ENCODE assay signal across 15 cellular contexts in genomic region chr10:519055-519715, GRCh38.
"Had no signal": no experiment of that assay in that cellular context is flagged by ENCODE, and none has a peak within 500 bp of the region (broad histone marks: within the 10 kb centered on the region; RNA-seq: fewer than 3 reads in every experiment).

No MANE protein-coding gene starts in this region.

- H3K27ac Mint-ChIP-seq: activated CD4-positive, alpha-beta T cell treated with anti-CD3 and anti-CD28 coated beads for 36 hours; activated naive CD8-positive, alpha-beta T cell treated with anti-CD3 and anti-CD28 coated beads for 36 hours; activated T-helper 1 cell treated with anti-CD3 and anti-CD28 coated beads, Interleukin-12 subunit alpha, Interleukin-12 subunit beta, Interleukin-2, Interleukin-4 antibody, amounts not matched to agents 30 ng/mL and 10 ng/mL and 1 ng/mL, durations not matched to agents 14 hours and 24 hours and 36 hours; natural killer cell; T-helper 2 cell treated with Interferon-gamma antibody and Interleukin-4, amounts not matched to agents 5 μg/mL and 100 μg/mL, for 36 hours; type B pancreatic cell had no signal

- H3K36me3 Mint-ChIP-seq: activated naive CD8-positive, alpha-beta T cell treated with anti-CD3 and anti-CD28 coated beads for 36 hours; natural killer cell; type B pancreatic cell had no signal

- ATAC-seq: activated CD4-positive, alpha-beta T cell treated with anti-CD3 and anti-CD28 coated beads for 36 hours; left cardiac atrium; natural killer cell had no signal

- H3K4me1 Mint-ChIP-seq: activated CD4-positive, alpha-beta T cell treated with anti-CD3 and anti-CD28 coated beads for 36 hours; activated naive CD8-positive, alpha-beta T cell treated with anti-CD3 and anti-CD28 coated beads for 36 hours had no signal

- DNase-seq: activated CD4-positive, alpha-beta T cell treated with anti-CD3 and anti-CD28 coated beads for 36 hours; activated CD4-positive, alpha-beta T cell treated with anti-CD3 and anti-CD28 coated beads, Interleukin-2, amount 50 U/mL, for 48 hours; activated naive CD4-positive, alpha-beta T cell; activated naive CD8-positive, alpha-beta T cell treated with anti-CD3 and anti-CD28 coated beads for 36 hours; activated T-cell treated with anti-CD3 and anti-CD28 coated beads for 4 hours; amniotic stem cell; caudate nucleus; left cardiac atrium; natural killer cell; nucleus accumbens; stimulated activated CD4-positive, alpha-beta T cell treated with anti-CD3 and anti-CD28 coated beads, Interleukin-12 subunit alpha, Interleukin-12 subunit beta, amount 100 ng/mL, for 4 hours; stomach had no signal

- H3K9me3 Mint-ChIP-seq: activated naive CD8-positive, alpha-beta T cell treated with anti-CD3 and anti-CD28 coated beads for 36 hours; activated T-helper 1 cell treated with anti-CD3 and anti-CD28 coated beads, Interleukin-12 subunit alpha, Interleukin-12 subunit beta, Interleukin-2, Interleukin-4 antibody, amounts not matched to agents 30 ng/mL and 10 ng/mL and 1 ng/mL, durations not matched to agents 14 hours and 24 hours and 36 hours; natural killer cell; T-helper 2 cell treated with Interferon-gamma antibody and Interleukin-4, amounts not matched to agents 5 μg/mL and 100 μg/mL, for 36 hours; type B pancreatic cell had no signal

- H3K27me3 Mint-ChIP-seq: activated naive CD8-positive, alpha-beta T cell treated with anti-CD3 and anti-CD28 coated beads for 36 hours; type B pancreatic cell had no signal

- H3K4me3 Mint-ChIP-seq: activated CD4-positive, alpha-beta T cell treated with anti-CD3 and anti-CD28 coated beads for 36 hours; activated naive CD8-positive, alpha-beta T cell treated with anti-CD3 and anti-CD28 coated beads for 36 hours; activated T-helper 1 cell treated with anti-CD3 and anti-CD28 coated beads, Interleukin-12 subunit alpha, Interleukin-12 subunit beta, Interleukin-2, Interleukin-4 antibody, amounts not matched to agents 30 ng/mL and 10 ng/mL and 1 ng/mL, durations not matched to agents 14 hours and 24 hours and 36 hours; natural killer cell; T-helper 2 cell treated with Interferon-gamma antibody and Interleukin-4, amounts not matched to agents 5 μg/mL and 100 μg/mL, for 36 hours had no signal
